ENCODE assay signal across 8 cellular contexts in genomic region chr11:12693485-12694181, GRCh38. TPM values are rescaled to one million over a fixed set of nuclear protein-coding genes. Genes with fewer than 3 reads are reported as not detected.
DNase-seq lines count a peak whose midpoint lies in the region; ATAC-seq and TF ChIP-seq lines count a peak whose summit lies in the region.

No MANE protein-coding gene starts in this region.

- no peaks in the 10 kb centered on the region for H3K9me3 ChIP-seq in CD4-positive, alpha-beta T cell (ENCODE audit: control insufficient read depth, low read length)

- intact Hi-C loops in activated CD4-positive, alpha-beta memory T cell treated with anti-CD3 and anti-CD28 coated beads for 36 hours (cut with micrococcal nuclease): loop anchor here (2.0 kb wide), 1 partner anchor 23 kb away; no protein-coding TSS in a partner anchor
- intact Hi-C loops in CD4-positive, alpha-beta T cell (cut with DNase I, micrococcal nuclease): no loop called here

- H3K4me1 Mint-ChIP-seq in activated CD4-positive, alpha-beta memory T cell treated with anti-CD3 and anti-CD28 coated beads for 36 hours (ENCODE audit: low read depth): peaks cover 12% of the 10 kb centered on the region
- peaks cover 8% of the 10 kb centered on the region for H3K4me1 Mint-ChIP-seq in activated CD4-positive, alpha-beta memory T cell treated with anti-CD3 and anti-CD28 coated beads, Interleukin-2, amount 10 ng/mL, durations not matched to agents 7 days and 5 days
- H3K4me1 Mint-ChIP-seq in CD4-positive, alpha-beta T cell (ENCODE audit: low read depth): peaks cover 14% of the 10 kb centered on the region

- H3K27ac Mint-ChIP-seq in activated CD4-positive, alpha-beta memory T cell treated with anti-CD3 and anti-CD28 coated beads for 36 hours: no peak overlapping the region
- H3K27ac Mint-ChIP-seq in activated CD4-positive, alpha-beta memory T cell treated with anti-CD3 and anti-CD28 coated beads, Interleukin-2, amount 10 ng/mL, durations not matched to agents 7 days and 5 days: no peak overlapping the region
- no peak overlapping the region for H3K27ac Mint-ChIP-seq in CD4-positive, alpha-beta T cell

- peak; percentile 29 for DNase-seq in activated CD4-positive, alpha-beta memory T cell treated with anti-CD3 and anti-CD28 coated beads for 36 hours
- DNase-seq in activated CD4-positive, alpha-beta memory T cell treated with anti-CD3 and anti-CD28 coated beads, Interleukin-2, amount 10 ng/mL, durations not matched to agents 7 days and 5 days: no peak
- DNase-seq in NCI-H526 treated with DMSO at 0.1 percent for 48 hours (lab: John Stamatoyannopoulos, UW) (peak; percentile 78), caudate nucleus (lab: John Stamatoyannopoulos, UW) (peak in 4 of 61 donors; percentile 8 to 18 (median 10)), left kidney (ENCODE audit: low read depth, low spot score) (peak; percentile 75), NCI-H1436 (lab: John Stamatoyannopoulos, UW) (no peak)
- DNase-seq in CD4-positive, alpha-beta T cell: no peak

- POLR2A ChIA-PET in activated CD4-positive, alpha-beta memory T cell treated with anti-CD3 and anti-CD28 coated beads for 36 hours (lab: Charles Lee): no interaction called here
- POLR2A ChIA-PET in activated CD4-positive, alpha-beta memory T cell treated with anti-CD3 and anti-CD28 coated beads, Interleukin-2, amount 10 ng/mL, durations not matched to agents 7 days and 5 days (lab: Charles Lee): no interaction called here
- POLR2A ChIA-PET in CD4-positive, alpha-beta T cell (lab: Charles Lee): interaction anchor here (0.5 kb wide), 1 partner anchor 16 kb away, joined by 3 read pairs; no protein-coding TSS in a partner anchor

- no peak overlapping the region for H3K4me3 Mint-ChIP-seq in activated CD4-positive, alpha-beta memory T cell treated with anti-CD3 and anti-CD28 coated beads for 36 hours
- H3K4me3 Mint-ChIP-seq in activated CD4-positive, alpha-beta memory T cell treated with anti-CD3 and anti-CD28 coated beads, Interleukin-2, amount 10 ng/mL, durations not matched to agents 7 days and 5 days: no peak overlapping the region
- no peak overlapping the region for H3K4me3 Mint-ChIP-seq in CD4-positive, alpha-beta T cell

- H3K27me3 Mint-ChIP-seq in activated CD4-positive, alpha-beta memory T cell treated with anti-CD3 and anti-CD28 coated beads for 36 hours: peaks cover 51% of the 10 kb centered on the region
- peaks cover 72% of the 10 kb centered on the region for H3K27me3 Mint-ChIP-seq in activated CD4-positive, alpha-beta memory T cell treated with anti-CD3 and anti-CD28 coated beads, Interleukin-2, amount 10 ng/mL, durations not matched to agents 7 days and 5 days
- peaks cover 91% of the 10 kb centered on the region for H3K27me3 Mint-ChIP-seq in CD4-positive, alpha-beta T cell

- no peak for TF ChIP-seq CTCF in CD4-positive, alpha-beta T cell (IDR thresholded peaks at IDR 0.05)

- no peaks in the 10 kb centered on the region for H3K9me3 Mint-ChIP-seq in activated CD4-positive, alpha-beta memory T cell treated with anti-CD3 and anti-CD28 coated beads for 36 hours
- H3K9me3 Mint-ChIP-seq in activated CD4-positive, alpha-beta memory T cell treated with anti-CD3 and anti-CD28 coated beads, Interleukin-2, amount 10 ng/mL, durations not matched to agents 7 days and 5 days: no peaks in the 10 kb centered on the region
- H3K9me3 Mint-ChIP-seq in CD4-positive, alpha-beta T cell: no peaks in the 10 kb centered on the region

- no peaks in the 10 kb centered on the region for H3K36me3 Mint-ChIP-seq in activated CD4-positive, alpha-beta memory T cell treated with anti-CD3 and anti-CD28 coated beads for 36 hours
- H3K36me3 Mint-ChIP-seq in activated CD4-positive, alpha-beta memory T cell treated with anti-CD3 and anti-CD28 coated beads, Interleukin-2, amount 10 ng/mL, durations not matched to agents 7 days and 5 days (ENCODE audit: low read depth): no peaks in the 10 kb centered on the region
- H3K36me3 Mint-ChIP-seq in CD4-positive, alpha-beta T cell (ENCODE audit: low read depth): no peaks in the 10 kb centered on the region

- no peak for ATAC-seq in CD4-positive, alpha-beta T cell (ENCODE audit: poor library complexity)

- H3K27ac ChIP-seq in caudate nucleus (ENCODE audit: low read depth, low read length): peak overlapping the region; percentile 74
- H3K27ac ChIP-seq in temporal lobe (ENCODE audit: low read depth, low read length): peak overlapping the region; percentile 49
- no peak overlapping the region for H3K27ac ChIP-seq in CD4-positive, alpha-beta T cell (ENCODE audit: low read depth, low read length)

- CTCF ChIA-PET in activated CD4-positive, alpha-beta memory T cell treated with anti-CD3 and anti-CD28 coated beads for 36 hours (lab: Charles Lee): no interaction called here
- CTCF ChIA-PET in activated CD4-positive, alpha-beta memory T cell treated with anti-CD3 and anti-CD28 coated beads, Interleukin-2, amount 10 ng/mL, durations not matched to agents 7 days and 5 days (lab: Charles Lee): no interaction called here
- CTCF ChIA-PET in CD4-positive, alpha-beta T cell (lab: Charles Lee): no interaction called here

- peaks cover 77% of the 10 kb centered on the region for H3K27me3 ChIP-seq in CD4-positive, alpha-beta T cell (ENCODE audit: control insufficient read depth, insufficient read depth, low read length)

RNA-seq across cellular contexts. Expression of gene TEAD1, which starts 19.4 kb away (rescaled TPM):
- total RNA-seq in activated CD4-positive, alpha-beta memory T cell treated with anti-CD3 and anti-CD28 coated beads for 36 hours: 1 to 10 TPM; 1.0 to 1.5 TPM
- total RNA-seq in activated CD4-positive, alpha-beta memory T cell treated with anti-CD3 and anti-CD28 coated beads, Interleukin-2, amount 10 ng/mL, durations not matched to agents 7 days and 5 days: 1 to 10 TPM in 1 of 2 experiments, under 1 TPM in 1; 0.98 to 1.0 TPM
- 22.1 TPM for total RNA-seq in temporal lobe
- under 1 TPM in 1 of 2 experiments, not detected in 1; 0.11 TPM for total RNA-seq in CD4-positive, alpha-beta T cell

Comparison
In these comparisons a context has a peak if more than half of its experiments do, and no peak if none do; other contexts are left out.
1. DNase-seq: peak in activated CD4-positive, alpha-beta memory T cell treated with anti-CD3 and anti-CD28 coated beads for 36 hours (single experiment), NCI-H526 treated with DMSO at 0.1 percent for 48 hours (single experiment) and left kidney (single experiment); none in activated CD4-positive, alpha-beta memory T cell treated with anti-CD3 and anti-CD28 coated beads, Interleukin-2, amount 10 ng/mL, durations not matched to agents 7 days and 5 days (single experiment), NCI-H1436 (single experiment) and CD4-positive, alpha-beta T cell (0 of 10).